14 cellular contexts compared by ENCODE assay signal in the genomic region with DNA sequence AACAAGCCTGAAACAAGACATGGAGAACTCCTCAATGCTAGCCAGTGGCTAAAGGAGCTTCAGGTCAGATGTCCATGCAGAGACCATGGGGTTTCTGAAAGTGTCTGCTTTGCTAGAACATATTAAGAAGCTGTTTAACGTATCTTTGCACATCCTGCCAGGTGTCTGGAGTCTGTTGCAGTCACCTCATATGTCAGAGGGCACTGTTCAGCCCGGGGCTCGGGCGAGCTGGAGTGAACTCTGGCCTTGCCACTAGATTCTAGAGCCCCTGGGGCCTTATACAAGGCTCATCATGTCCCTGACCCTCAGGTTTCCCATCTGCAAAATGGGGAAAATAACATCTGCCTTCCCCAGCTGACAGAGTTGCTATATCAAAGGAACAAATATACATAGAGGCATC.
"Had no signal": no experiment of that assay in that cellular context is flagged by ENCODE, and none has a peak within 500 bp of the region (broad histone marks: within the 10 kb centered on the region; RNA-seq: fewer than 3 reads in every experiment).

No MANE protein-coding gene starts in this region.

- H3K27me3 Mint-ChIP-seq: activated naive CD4-positive, alpha-beta T cell treated with anti-CD3 and anti-CD28 coated beads, Interleukin-2, amount 50 U/mL, for 24 hours; stimulated activated naive CD8-positive, alpha-beta T cell treated with anti-CD3 and anti-CD28 coated beads, Interleukin-15, Interleukin-2, amounts not matched to agents 100 ng/mL and 50 ng/mL, for 24 hours had no signal

- H3K9me3 Mint-ChIP-seq: activated naive CD4-positive, alpha-beta T cell treated with anti-CD3 and anti-CD28 coated beads, Interleukin-2, amount 50 U/mL, for 24 hours; naive B cell; stimulated activated naive CD8-positive, alpha-beta T cell treated with anti-CD3 and anti-CD28 coated beads, Interleukin-15, Interleukin-2, amounts not matched to agents 100 ng/mL and 50 ng/mL, for 24 hours had no signal

- DNase-seq: activated effector memory CD4-positive, alpha-beta T cell treated with Interleukin-2 at 50 U/mL for 16 hours; activated T-cell treated with anti-CD3 and anti-CD28 coated beads for 4 hours; amniotic stem cell; caudate nucleus; colonic mucosa; left lung; naive B cell; pancreas had no signal

- H3K36me3 ChIP-seq: colonic mucosa, left lung, pancreas, suprapubic skin had no signal

- H3K27ac ChIP-seq: colonic mucosa, left lung, pancreas, suprapubic skin had no signal

- ATAC-seq: esophagus mucosa, left lung, pancreas, sciatic nerve had no signal

- H3K4me3 ChIP-seq: colonic mucosa, left lung, pancreas, suprapubic skin had no signal

- H3K27me3 ChIP-seq: colonic mucosa, left lung, pancreas, suprapubic skin had no signal

- H3K27ac Mint-ChIP-seq: activated naive CD4-positive, alpha-beta T cell treated with anti-CD3 and anti-CD28 coated beads, Interleukin-2, amount 50 U/mL, for 24 hours; stimulated activated naive CD8-positive, alpha-beta T cell treated with anti-CD3 and anti-CD28 coated beads, Interleukin-15, Interleukin-2, amounts not matched to agents 100 ng/mL and 50 ng/mL, for 24 hours; type B pancreatic cell had no signal

- H3K4me1 ChIP-seq: colonic mucosa, left lung, pancreas, suprapubic skin had no signal

- H3K4me3 Mint-ChIP-seq: activated naive CD4-positive, alpha-beta T cell treated with anti-CD3 and anti-CD28 coated beads, Interleukin-2, amount 50 U/mL, for 24 hours; stimulated activated naive CD8-positive, alpha-beta T cell treated with anti-CD3 and anti-CD28 coated beads, Interleukin-15, Interleukin-2, amounts not matched to agents 100 ng/mL and 50 ng/mL, for 24 hours; type B pancreatic cell had no signal

- H3K9me3 ChIP-seq: colonic mucosa, left lung, pancreas, suprapubic skin had no signal

- H3K36me3 Mint-ChIP-seq: activated naive CD4-positive, alpha-beta T cell treated with anti-CD3 and anti-CD28 coated beads, Interleukin-2, amount 50 U/mL, for 24 hours; naive B cell; type B pancreatic cell had no signal
